In the genomic region with DNA sequence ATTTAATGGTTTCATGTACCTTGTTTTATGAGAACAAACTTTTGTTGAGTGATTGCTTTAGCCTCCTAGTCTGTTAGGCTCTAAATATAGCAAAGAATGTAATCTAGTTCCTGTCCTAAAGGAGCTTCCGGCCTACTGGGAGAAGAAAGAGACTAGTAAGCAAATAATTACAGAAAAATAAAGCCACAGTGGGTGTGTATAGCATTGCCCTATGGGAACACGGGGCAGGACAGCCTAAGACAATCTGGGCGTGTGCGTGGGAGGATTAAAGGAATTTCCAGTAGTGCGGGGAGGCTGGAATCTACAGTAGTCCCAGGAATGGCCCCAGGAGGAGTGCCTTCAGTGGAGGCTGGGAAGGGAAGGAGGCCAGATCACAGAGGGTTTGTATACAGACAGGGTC, we compare ENCODE assay signal across 12 cellular contexts.
A peak's percentile ranks its signal among the peaks of the same experiment; 100 is the strongest.
DNase-seq lines count a peak whose midpoint lies in the region; ATAC-seq, FAIRE-seq and TF ChIP-seq lines count a peak whose summit lies in the region.
"Had no signal": no experiment of that assay in that cellular context is flagged by ENCODE, and none has a peak within 500 bp of the region (broad histone marks: within the 10 kb centered on the region; RNA-seq: fewer than 3 reads in every experiment).

No MANE protein-coding gene starts in this region.

- H3K27me3 Mint-ChIP-seq in nephron progenitor cell (ENCODE audit: low read depth, poor library complexity) = no peaks in the 10 kb centered on the region

- CTCF ChIA-PET in RWPE1 (lab: Yijun Ruan, JAX) = no interaction called here

- H3K4me3 Mint-ChIP-seq in nephron progenitor cell = no peak overlapping the region

- peaks cover 35% of the 10 kb centered on the region for H3K4me1 Mint-ChIP-seq in nephron progenitor cell

- POLR2A ChIA-PET in RWPE1 (lab: Yijun Ruan, JAX; ENCODE audit: low non-redundant PET) = no interaction called here

- peaks cover 7% of the 10 kb centered on the region for H3K9me3 Mint-ChIP-seq in nephron progenitor cell

- H3K27ac Mint-ChIP-seq in nephron progenitor cell = peak overlapping the region; percentile 42

- no peak overlapping the region for H3K27ac ChIP-seq in RWPE1

- FAIRE-seq in frontal cortex (lab: Jason Lieb, UNC) = no peak
- FAIRE-seq: keratinocyte had no signal

- peaks cover 2% of the 10 kb centered on the region for H3K36me3 Mint-ChIP-seq in nephron progenitor cell (ENCODE audit: low read depth)

- DNase-seq in Daoy (ENCODE audit: low read depth) (peak; percentile 35), RWPE1 (ENCODE audit: low spot score) (peak; percentile 42), frontal cortex (ENCODE audit: low spot score in 2 of 2) (peak; percentile 13 to 27), nephron progenitor cell (no peak), cerebellar cortex (ENCODE audit: low spot score) (no peak)
- DNase-seq: activated T-cell treated with anti-CD3 and anti-CD28 coated beads, Interleukin-2, amount 50 U/mL, for 1 hour; NCI-H2171 treated with DMSO at 0.1 percent for 48 hours; posterior cingulate gyrus had no signal

- ATAC-seq in GM21447 (IDR thresholded peaks at IDR 0.05; ENCODE audit: unreplicated experiment) (no peak), HG03439 (IDR thresholded peaks at IDR 0.05; ENCODE audit: unreplicated experiment) (no peak), GM21737 (IDR thresholded peaks at IDR 0.05; ENCODE audit: unreplicated experiment) (no peak)

- TF ChIP-seq CTCF in RWPE1 (conservative IDR thresholded peaks at IDR 0.05; ENCODE audit: low read depth) (no peak), nephron progenitor cell (IDR thresholded peaks at IDR 0.05) (no peak)

Comparison
In these comparisons a context has a peak if more than half of its experiments do, and no peak if none do; other contexts are left out.
1. DNase-seq: peak in Daoy (single experiment), RWPE1 (single experiment) and frontal cortex (2 of 2); none in nephron progenitor cell (single experiment) and cerebellar cortex (single experiment).